Comparison of ENCODE assay signal across 9 cellular contexts in the genomic region with DNA sequence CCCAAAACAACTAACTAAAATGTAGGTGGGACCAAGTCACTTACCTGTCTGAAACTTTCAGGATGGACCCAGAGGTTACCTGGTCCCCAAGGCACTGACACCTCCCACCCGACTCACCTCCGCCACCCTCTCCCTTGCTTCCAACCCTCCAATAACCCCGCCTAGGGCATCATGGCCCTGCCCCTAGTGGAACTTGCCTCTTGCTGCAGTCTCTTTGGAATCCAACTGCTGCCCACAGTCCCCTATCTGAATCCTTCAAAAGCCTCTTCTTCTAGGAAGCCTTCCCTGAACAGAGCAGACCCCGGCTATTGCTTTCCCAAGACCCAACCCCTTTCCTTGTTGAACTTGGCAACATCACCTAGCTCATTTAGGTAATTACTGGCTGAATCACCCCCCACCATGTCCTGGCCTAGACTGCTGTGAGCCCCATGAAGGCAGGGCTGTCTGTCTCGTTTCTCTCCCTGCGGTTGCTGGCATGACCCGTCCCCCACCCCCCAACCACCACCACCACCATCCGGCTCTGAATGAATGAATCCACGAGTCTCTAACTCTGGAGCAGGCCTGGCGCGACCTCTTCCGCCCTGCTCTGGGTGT. TPM values are rescaled to one million over a fixed set of nuclear protein-coding genes. Genes with fewer than 3 reads are reported as not detected.
DNase-seq lines count a peak whose midpoint lies in the region; ATAC-seq and TF ChIP-seq lines count a peak whose summit lies in the region.
"Had no signal": no experiment of that assay in that cellular context is flagged by ENCODE, and none has a peak within 500 bp of the region (broad histone marks: within the 10 kb centered on the region; RNA-seq: fewer than 3 reads in every experiment).

No MANE protein-coding gene starts in this region.

- TF ChIP-seq CTCF in GM12874 (IDR thresholded peaks at IDR 0.05; ENCODE audit: insufficient read depth, low read depth, low read length), result peak; percentile 39; the same call in 1 of the 2 replicates
- peak; percentile 45 for TF ChIP-seq CTCF in choroid plexus epithelial cell (conservative IDR thresholded peaks at IDR 0.05; ENCODE audit: low read depth, low read length)
- peak; percentile 42 for TF ChIP-seq CTCF in osteoblast (IDR thresholded peaks at IDR 0.05; ENCODE audit: extremely low read depth, low read depth, low read length)

- DNase-seq in NAMALWA (ENCODE audit: low spot score) (peak; percentile 53), choroid plexus epithelial cell (ENCODE audit: low read depth) (no peak), osteoblast (ENCODE audit: insufficient read length, low spot score, missing footprints) (peak; percentile 88), kidney tubule cell (ENCODE audit: low spot score) (no peak)
- DNase-seq in effector CD8-positive, alpha-beta T cell (lab: John Stamatoyannopoulos, UW), result no peak
- DNase-seq: gastrocnemius medialis had no signal

- no peak overlapping the region for H3K4me2 ChIP-seq in osteoblast (ENCODE audit: insufficient read depth, low read length)

- peaks cover 6% of the 10 kb centered on the region for H3K27me3 ChIP-seq in osteoblast (ENCODE audit: insufficient read depth, low read length)

- no peak for ATAC-seq in HG03460 (IDR thresholded peaks at IDR 0.05; ENCODE audit: unreplicated experiment)
- ATAC-seq in HG03457 (IDR thresholded peaks at IDR 0.05; ENCODE audit: unreplicated experiment), result no peak
- ATAC-seq: gastrocnemius medialis had no signal

- H3K36me3 ChIP-seq in osteoblast (ENCODE audit: insufficient read depth, low read length), result no peaks in the 10 kb centered on the region
- H3K36me3 ChIP-seq: gastrocnemius medialis had no signal

- no peaks in the 10 kb centered on the region for H3K79me2 ChIP-seq in osteoblast (ENCODE audit: insufficient read depth, low read length)

- no peaks in the 10 kb centered on the region for H3K9me3 ChIP-seq in osteoblast (ENCODE audit: low read depth, low read length)
- H3K9me3 ChIP-seq: gastrocnemius medialis had no signal

- no peak overlapping the region for H2AFZ ChIP-seq in osteoblast (ENCODE audit: low read length)

- no peak overlapping the region for H3K27ac ChIP-seq in osteoblast (ENCODE audit: low read depth, low read length)
- H3K27ac ChIP-seq: gastrocnemius medialis had no signal

- no peaks in the 10 kb centered on the region for H4K20me1 ChIP-seq in osteoblast (ENCODE audit: insufficient read depth, low read length)

- H3K4me3 ChIP-seq in choroid plexus epithelial cell (ENCODE audit: low read depth, low read length) (no peak overlapping the region), osteoblast (ENCODE audit: insufficient read depth, low read length) (no peak overlapping the region)
- H3K4me3 ChIP-seq: gastrocnemius medialis had no signal

- H3K4me1 ChIP-seq in osteoblast (ENCODE audit: insufficient read depth, low read length), result no peaks in the 10 kb centered on the region
- H3K4me1 ChIP-seq: gastrocnemius medialis had no signal

RNA-seq across cellular contexts. Expression of a gene that starts 9.4 kb away (rescaled TPM):
- total RNA-seq in osteoblast, result not detected in 2 replicates
- total RNA-seq: gastrocnemius medialis had no signal

Comparison
In these comparisons a context has a peak if more than half of its experiments do, and no peak if none do; other contexts are left out.
1. DNase-seq: peak in NAMALWA (single experiment) and osteoblast (single experiment); none in choroid plexus epithelial cell (single experiment), kidney tubule cell (single experiment) and effector CD8-positive, alpha-beta T cell (single experiment).
2. Peak in every context shown above with its lines, with median percentiles within 50 percentile points of each other: CTCF ChIP-seq.